Comparison of ENCODE assay signal across 17 cellular contexts in genomic region chr6:163777379-163777686, GRCh38.
"Had no signal": no experiment of that assay in that cellular context is flagged by ENCODE, and none has a peak within 500 bp of the region (broad histone marks: within the 10 kb centered on the region; RNA-seq: fewer than 3 reads in every experiment).

No MANE protein-coding gene starts in this region.

- H3K27ac Mint-ChIP-seq: activated T-helper 17 cell treated with anti-CD3 and anti-CD28 coated beads, Interleukin-2, amount 50 U/mL, for 72 hours; dendritic cell treated with granulocyte-macrophage colony-stimulating factor and Interleukin-4, amounts not matched to agents 40 ng/mL and 50 ng/mL, for 4 days; T-helper 2 cell treated with Interferon-gamma antibody and Interleukin-4, amounts not matched to agents 5 μg/mL and 100 μg/mL, for 36 hours had no signal

- H3K4me3 ChIP-seq: hepatocyte, prostate gland, sigmoid colon, thyroid gland had no signal

- H3K4me1 ChIP-seq: prostate gland, sigmoid colon, thyroid gland had no signal

- H3K36me3 ChIP-seq: prostate gland, sigmoid colon, thyroid gland had no signal

- H3K4me3 Mint-ChIP-seq: activated T-helper 17 cell treated with anti-CD3 and anti-CD28 coated beads, Interleukin-2, amount 50 U/mL, for 72 hours; dendritic cell treated with granulocyte-macrophage colony-stimulating factor and Interleukin-4, amounts not matched to agents 40 ng/mL and 50 ng/mL, for 4 days; nephron progenitor cell; T-helper 2 cell treated with Interferon-gamma antibody and Interleukin-4, amounts not matched to agents 5 μg/mL and 100 μg/mL, for 36 hours had no signal

- H3K9me3 Mint-ChIP-seq: activated T-helper 17 cell treated with anti-CD3 and anti-CD28 coated beads, Interleukin-2, amount 50 U/mL, for 72 hours; dendritic cell treated with granulocyte-macrophage colony-stimulating factor and Interleukin-4, amounts not matched to agents 40 ng/mL and 50 ng/mL, for 4 days; nephron progenitor cell; T-helper 2 cell treated with Interferon-gamma antibody and Interleukin-4, amounts not matched to agents 5 μg/mL and 100 μg/mL, for 36 hours had no signal

- H3K4me1 Mint-ChIP-seq: activated T-helper 17 cell treated with anti-CD3 and anti-CD28 coated beads, Interleukin-2, amount 50 U/mL, for 72 hours had no signal

- DNase-seq: activated CD4-positive, alpha-beta T cell treated with anti-CD3 and anti-CD28 coated beads for 1 hour; activated CD4-positive, alpha-beta T cell treated with anti-CD3 and anti-CD28 coated beads, Interleukin-2, amount 50 U/mL, for 48 hours; activated naive CD4-positive, alpha-beta T cell treated with Interleukin-2 at 50 U/mL for 16 hours; anterior cingulate cortex; effector memory CD4-positive, alpha-beta T cell; mesenchymal stem cell; nephron progenitor cell; sigmoid colon; stimulated activated CD4-positive, alpha-beta T cell treated with anti-CD3 and anti-CD28 coated beads, Interleukin-12 subunit alpha, Interleukin-12 subunit beta, amount 100 ng/mL, for 4 hours; stimulated activated CD4-positive, alpha-beta T cell treated with anti-CD3 and anti-CD28 coated beads, Interleukin-2, amount 100 ng/mL, for 24 hours; SW 1271; thyroid gland had no signal

- ATAC-seq: activated T-helper 17 cell treated with anti-CD3 and anti-CD28 coated beads, Interleukin-2, amount 50 U/mL, for 72 hours had no signal

- H3K27ac ChIP-seq: hepatocyte, prostate gland, sigmoid colon, thyroid gland had no signal

- H3K27me3 ChIP-seq: hepatocyte, sigmoid colon, thyroid gland had no signal

- H3K9me3 ChIP-seq: prostate gland, sigmoid colon, thyroid gland had no signal
